Comparison of ENCODE assay signal across 1 cellular context in the genomic region with DNA sequence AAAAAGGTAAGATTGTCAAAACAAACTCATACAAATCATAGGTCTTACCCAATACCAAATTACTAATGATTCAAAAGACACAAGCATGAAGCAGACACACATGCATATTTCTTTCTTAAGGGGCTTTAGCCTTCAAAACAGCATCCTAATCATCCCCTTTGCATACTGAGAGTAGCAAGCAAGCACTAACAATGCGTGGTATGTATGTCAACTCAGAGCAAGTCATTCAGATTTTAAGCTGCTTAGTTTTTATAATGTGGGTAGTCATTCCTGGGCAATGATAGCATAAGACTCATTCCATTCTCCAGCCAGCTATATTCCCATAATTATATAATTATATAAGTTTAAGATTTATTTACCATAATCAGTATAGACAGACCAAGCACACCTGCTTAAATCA.
TF ChIP-seq lines count a peak whose summit lies in the region.

No MANE protein-coding gene starts in this region.

TF ChIP-seq in IMR-90, 13 proteins besides CTCF, POLR2A, EP300 and RAD21:
- no peak for TF ChIP-seq NFE2L2 (IDR thresholded peaks at IDR 0.05; ENCODE audit: low read depth, low read length)
- TF ChIP-seq RFX5 (IDR thresholded peaks at IDR 0.05; ENCODE audit: low read depth, low read length) = no peak
- no peak for TF ChIP-seq MAFK (IDR thresholded peaks at IDR 0.05; ENCODE audit: low read depth, low read length)
- no peak for TF ChIP-seq RCOR1 (IDR thresholded peaks at IDR 0.05; ENCODE audit: insufficient replicate concordance, low read length)
- TF ChIP-seq USF2 (IDR thresholded peaks at IDR 0.05; ENCODE audit: low read depth, low read length) = no peak
- no peak for TF ChIP-seq BHLHE40 (IDR thresholded peaks at IDR 0.05; ENCODE audit: low read depth, low read length)
- TF ChIP-seq CEBPB (IDR thresholded peaks at IDR 0.05; ENCODE audit: low read depth, low read length) = no peak
- no peak for TF ChIP-seq FOS (IDR thresholded peaks at IDR 0.05; ENCODE audit: low read depth, low read length)
- no peak for TF ChIP-seq MAZ (IDR thresholded peaks at IDR 0.05; ENCODE audit: borderline replicate concordance, low read depth, low read length)
